8 cellular contexts compared by ENCODE assay signal in genomic region chr19:42075616-42076374, GRCh38. TPM values are rescaled to one million over a fixed set of nuclear protein-coding genes. Genes with fewer than 3 reads are reported as not detected.
DNase-seq lines count a peak whose midpoint lies in the region; ATAC-seq lines count a peak whose summit lies in the region.

Gene ZNF574, plus strand, starts transcription at chr19:42076166. Its CDS starts 2,441 bp downstream, at chr19:42078607.

- peaks cover 28 to 34% (median 32%) of the 10 kb centered on the region in 11 experiments for H3K36me3 ChIP-seq in BLaER1 treated with 17β-estradiol and CSF1 and Interleukin-3, amounts not matched to agents 10 nM and 100 nM

- no peaks in the 10 kb centered on the region for H3K27me3 ChIP-seq in BLaER1 treated with 17β-estradiol and CSF1 and Interleukin-3, amounts not matched to agents 10 nM and 100 nM

- H3K27ac ChIP-seq in BLaER1 treated with 17β-estradiol and CSF1 and Interleukin-3, amounts not matched to agents 10 nM and 100 nM = peak within 1 kb of the TSS; percentile 91 to 98 (median 96)

- peaks cover 36 to 58% (median 49%) of the 10 kb centered on the region in 10 experiments for H3K4me1 ChIP-seq in BLaER1 treated with 17β-estradiol and CSF1 and Interleukin-3, amounts not matched to agents 10 nM and 100 nM

- intact Hi-C loops in left colon (cut with DNase I, micrococcal nuclease) = no loop called here

- peaks cover 42 to 48% (median 44%) of the 10 kb centered on the region in 11 experiments; a peak in 21 of 22 replicates for H4K20me1 ChIP-seq in BLaER1 treated with 17β-estradiol and CSF1 and Interleukin-3, amounts not matched to agents 10 nM and 100 nM

- peak within 1 kb of the TSS; percentile 89 to 100 (median 99) for H3K4me2 ChIP-seq in BLaER1 treated with 17β-estradiol and CSF1 and Interleukin-3, amounts not matched to agents 10 nM and 100 nM

- H3K9ac ChIP-seq in BLaER1 treated with 17β-estradiol and CSF1 and Interleukin-3, amounts not matched to agents 10 nM and 100 nM = peak within 1 kb of the TSS; percentile 87 to 95 (median 92)

- no peaks in the 10 kb centered on the region for H3K9me3 ChIP-seq in BLaER1 treated with 17β-estradiol and CSF1 and Interleukin-3, amounts not matched to agents 10 nM and 100 nM (replicated peaks in 1 of 11)

- peak; percentile 100 for DNase-seq in NCI-H748 (lab: John Stamatoyannopoulos, UW; ENCODE audit: unreplicated experiment)
- DNase-seq in activated CD4-positive, alpha-beta T cell treated with anti-CD3 and anti-CD28 coated beads, Interleukin-2, amount 50 U/mL, for 1 hour = peak; percentile 97
- peak; percentile 99 for DNase-seq in cortex of kidney (lab: John Stamatoyannopoulos, UW)
- peak; percentile 98 to 99 for DNase-seq in left colon
- peak; percentile 98 for DNase-seq in stimulated activated CD4-positive, alpha-beta T cell treated with anti-CD3 and anti-CD28 coated beads, Interleukin-1b, Interleukin-23, amount 100 ng/mL, for 48 hours

- ATAC-seq in GM19351 (IDR thresholded peaks at IDR 0.05; ENCODE audit: unreplicated experiment) (peak; percentile 94), HG03521 (IDR thresholded peaks at IDR 0.05; ENCODE audit: unreplicated experiment) (peak; percentile 90), left colon (peak; percentile 93)

- peak within 1 kb of the TSS; percentile 69 to 94 (median 84) for H3K4me3 ChIP-seq in BLaER1 treated with 17β-estradiol and CSF1 and Interleukin-3, amounts not matched to agents 10 nM and 100 nM

RNA-seq across cellular contexts. Expression of gene ZNF574, which starts in this region (rescaled TPM):
- 10 to 100 TPM; 11.0 to 14.0 TPM for total RNA-seq in left colon

Comparison
In these comparisons a context has a peak if more than half of its experiments do, and no peak if none do; other contexts are left out.
1. Peak in every context shown above with its lines: DNase-seq, ATAC-seq, H3K4me3 ChIP-seq and H3K27ac ChIP-seq.